Comparison of ENCODE assay signal across 16 cellular contexts in genomic region chr7:130970196-130970595, GRCh38.
DNase-seq lines count a peak whose midpoint lies in the region; ATAC-seq and TF ChIP-seq lines count a peak whose summit lies in the region.
"Had no signal": no experiment of that assay in that cellular context is flagged by ENCODE, and none has a peak within 500 bp of the region (broad histone marks: within the 10 kb centered on the region; RNA-seq: fewer than 3 reads in every experiment).

No MANE protein-coding gene starts in this region.

- H3K9me3 Mint-ChIP-seq in activated CD4-positive, alpha-beta T cell treated with anti-CD3 and anti-CD28 coated beads, Interleukin-2, amount 10 ng/mL, durations not matched to agents 7 days and 5 days = peaks cover 14% of the 10 kb centered on the region
- H3K9me3 Mint-ChIP-seq in central memory CD8-positive, alpha-beta T cell = no peaks in the 10 kb centered on the region
- H3K9me3 Mint-ChIP-seq in neural progenitor cell = peaks cover 18% of the 10 kb centered on the region

- H3F3A ChIP-seq in neural progenitor cell (ENCODE audit: low read depth) = no peaks in the 10 kb centered on the region

- no peak overlapping the region for H2AFZ ChIP-seq in neural progenitor cell (replicated peaks)

- no peaks in the 10 kb centered on the region for H4K20me1 ChIP-seq in neural progenitor cell (ENCODE audit: low read depth)

- peaks cover 66% of the 10 kb centered on the region for H3K4me1 Mint-ChIP-seq in activated CD4-positive, alpha-beta T cell treated with anti-CD3 and anti-CD28 coated beads, Interleukin-2, amount 10 ng/mL, durations not matched to agents 7 days and 5 days
- H3K4me1 Mint-ChIP-seq in central memory CD8-positive, alpha-beta T cell = peaks cover 69% of the 10 kb centered on the region
- no peaks in the 10 kb centered on the region for H3K4me1 Mint-ChIP-seq in neural progenitor cell

- H3K4me3 ChIP-seq in thyroid gland (replicated peaks in 1 of 3) (no peak overlapping the region), neural progenitor cell (no peak overlapping the region), transverse colon (no peak overlapping the region)
- H3K4me3 ChIP-seq: skin epidermis, tibial artery had no signal

- ATAC-seq in central memory CD8-positive, alpha-beta T cell (replicated peaks; ENCODE audit: extremely low read depth, poor library complexity, severe bottlenecking) = no peak
- no peak for ATAC-seq in HG02870 (IDR thresholded peaks at IDR 0.05; ENCODE audit: unreplicated experiment)
- ATAC-seq: foreskin keratinocyte had no signal

- in situ Hi-C loops in transverse colon (cut with MboI; ENCODE audit: low pct_ligation_motif_present in 1 of 4, low pct_unique_long_range_greater_than_20kb in 1 of 4, low sequenced_read_pairs in 3 of 4) = no loop called here

- H3K36me3 ChIP-seq in thyroid gland = peaks cover 0 to 6% of the 10 kb centered on the region in 2 donors
- no peaks in the 10 kb centered on the region for H3K36me3 ChIP-seq in neural progenitor cell
- H3K36me3 ChIP-seq in transverse colon = no peaks in the 10 kb centered on the region
- H3K36me3 ChIP-seq: WERI-Rb-1 had no signal

- DNase-seq in stimulated activated naive CD4-positive, alpha-beta T cell treated with Interleukin-2 at 50 U/mL for 16 hours (lab: John Stamatoyannopoulos, UW) = peak; percentile 37
- no peak for DNase-seq in stimulated activated naive CD4-positive, alpha-beta T cell (lab: John Stamatoyannopoulos, UW)
- no peak for DNase-seq in activated CD4-positive, alpha-beta T cell treated with anti-CD3 and anti-CD28 coated beads, Interleukin-2, amount 10 ng/mL, durations not matched to agents 7 days and 5 days
- no peak for DNase-seq in central memory CD8-positive, alpha-beta T cell (ENCODE audit: low spot score in 2 of 2)
- DNase-seq in thyroid gland (no peak), neural progenitor cell (ENCODE audit: low spot score) (no peak), transverse colon (no peak)
- DNase-seq: activated gamma-delta T cell treated with Interleukin-2 at 50 U/mL for 16 hours; BE2C; central memory CD4-positive, alpha-beta T cell; foreskin keratinocyte; mammary epithelial cell; tibial artery; WERI-Rb-1 had no signal

- H3K27ac ChIP-seq in thyroid gland (peak overlapping the region in 2 of 3 donors; percentile 37 to 62), neural progenitor cell (no peak overlapping the region), transverse colon (peak overlapping the region in 2 of 4 donors; percentile 3 to 16)
- H3K27ac ChIP-seq: foreskin keratinocyte, tibial artery, WERI-Rb-1 had no signal

- TF ChIP-seq CTCF in thyroid gland (IDR thresholded peaks at IDR 0.05) (no peak), neural progenitor cell (IDR thresholded peaks at IDR 0.05) (no peak), transverse colon (IDR thresholded peaks at IDR 0.05) (no peak)

- no peaks in the 10 kb centered on the region for H3K9me3 ChIP-seq in thyroid gland
- H3K9me3 ChIP-seq in neural progenitor cell (ENCODE audit: low read depth) = no peaks in the 10 kb centered on the region
- H3K9me3 ChIP-seq in transverse colon = no peaks in the 10 kb centered on the region
- H3K9me3 ChIP-seq: BE2C, tibial artery had no signal

- TF ChIP-seq EP300 in transverse colon (IDR thresholded peaks at IDR 0.05; ENCODE audit: low read depth) = no peak

- intact Hi-C loops in thyroid gland (cut with DNase I) = no loop called here
- intact Hi-C loops in transverse colon (cut with DNase I; ENCODE audit: low total_unique reads) = no loop called here

- CTCF ChIA-PET in activated CD4-positive, alpha-beta T cell treated with anti-CD3 and anti-CD28 coated beads, Interleukin-2, amount 10 ng/mL, durations not matched to agents 7 days and 5 days (lab: Charles Lee) = interaction anchor here (0.9 to 2.8 kb wide), 8 partner anchors 9 to 73 kb away, joined by 3 to 27 read pairs (median 6); no protein-coding TSS in a partner anchor

- no peak overlapping the region for H3K4me3 Mint-ChIP-seq in activated CD4-positive, alpha-beta T cell treated with anti-CD3 and anti-CD28 coated beads, Interleukin-2, amount 10 ng/mL, durations not matched to agents 7 days and 5 days
- H3K4me3 Mint-ChIP-seq in central memory CD8-positive, alpha-beta T cell = no peak overlapping the region
- H3K4me3 Mint-ChIP-seq in neural progenitor cell = no peak overlapping the region

- H3K4me1 ChIP-seq in thyroid gland = peaks cover 8 to 24% of the 10 kb centered on the region in 2 donors
- H3K4me1 ChIP-seq in neural progenitor cell = no peaks in the 10 kb centered on the region
- peaks cover 7 to 17% (median 11%) of the 10 kb centered on the region in 4 donors for H3K4me1 ChIP-seq in transverse colon
- H3K4me1 ChIP-seq: BE2C, foreskin keratinocyte had no signal

- H3K27ac Mint-ChIP-seq in activated CD4-positive, alpha-beta T cell treated with anti-CD3 and anti-CD28 coated beads, Interleukin-2, amount 10 ng/mL, durations not matched to agents 7 days and 5 days = peak overlapping the region; percentile 72
- peak overlapping the region; percentile 20 for H3K27ac Mint-ChIP-seq in central memory CD8-positive, alpha-beta T cell (ENCODE audit: low read depth)
- no peak overlapping the region for H3K27ac Mint-ChIP-seq in neural progenitor cell

- H3K27me3 ChIP-seq in thyroid gland (no peaks in the 10 kb centered on the region), neural progenitor cell (no peaks in the 10 kb centered on the region), transverse colon (no peaks in the 10 kb centered on the region)
- H3K27me3 ChIP-seq: BE2C, foreskin keratinocyte, tibial artery had no signal

- TF ChIP-seq POLR2A in thyroid gland (IDR thresholded peaks at IDR 0.05) = no peak
- TF ChIP-seq POLR2A in transverse colon (IDR thresholded peaks at IDR 0.05) = no peak

- peaks cover 43% of the 10 kb centered on the region for H3K36me3 Mint-ChIP-seq in activated CD4-positive, alpha-beta T cell treated with anti-CD3 and anti-CD28 coated beads, Interleukin-2, amount 10 ng/mL, durations not matched to agents 7 days and 5 days (ENCODE audit: low read depth)
- H3K36me3 Mint-ChIP-seq in central memory CD8-positive, alpha-beta T cell (ENCODE audit: insufficient read depth) = peaks cover 27% of the 10 kb centered on the region
- H3K36me3 Mint-ChIP-seq in neural progenitor cell = peaks cover 5% of the 10 kb centered on the region

- H3K9ac ChIP-seq in neural progenitor cell = no peak overlapping the region

- no peaks in the 10 kb centered on the region for H3K27me3 Mint-ChIP-seq in activated CD4-positive, alpha-beta T cell treated with anti-CD3 and anti-CD28 coated beads, Interleukin-2, amount 10 ng/mL, durations not matched to agents 7 days and 5 days
- no peaks in the 10 kb centered on the region for H3K27me3 Mint-ChIP-seq in central memory CD8-positive, alpha-beta T cell
- H3K27me3 Mint-ChIP-seq in neural progenitor cell (ENCODE audit: insufficient read depth, low read depth) = peaks cover 2% of the 10 kb centered on the region

- POLR2A ChIA-PET in activated CD4-positive, alpha-beta T cell treated with anti-CD3 and anti-CD28 coated beads, Interleukin-2, amount 10 ng/mL, durations not matched to agents 7 days and 5 days (lab: Charles Lee) = no interaction called here

- no peak overlapping the region for H3K4me2 ChIP-seq in neural progenitor cell

- no peaks in the 10 kb centered on the region for H3K79me2 ChIP-seq in neural progenitor cell (ENCODE audit: low read depth)
